In genomic region chr10:63264852-63265617, GRCh38 we compare ENCODE assay signal across 8 cellular contexts.
DNase-seq lines count a peak whose midpoint lies in the region; ATAC-seq, FAIRE-seq and TF ChIP-seq lines count a peak whose summit lies in the region.

No MANE protein-coding gene starts in this region.

- 0% methylated on average over 5 of the region's 5 CpGs for WGBS in K562 (ENCODE audit: insufficient coverage, low coverage, missing lambda C conversion rate)

- CTCF ChIA-PET in K562 (lab: Yijun Ruan, JAX; ENCODE audit: low intra/inter-chr PET ratio) = no interaction called here

- H3K27me3 ChIP-seq in HAP-1 (ENCODE audit: low read depth) (no peaks in the 10 kb centered on the region), Peyer's patch (no peaks in the 10 kb centered on the region), K562 (ENCODE audit: control insufficient read depth in 2 of 2, insufficient read depth in 2 of 2, low read length in 2 of 2) (no peaks in the 10 kb centered on the region)

- TF ChIP-seq CTCF in Peyer's patch (IDR thresholded peaks at IDR 0.05) = no peak
- TF ChIP-seq CTCF in K562 (IDR thresholded peaks at IDR 0.05 in 2 of 3, conservative IDR thresholded peaks at IDR 0.05 in 1 of 3; ENCODE audit: insufficient read depth in 2 of 3, low read depth in 1 of 3, low read length in 3 of 3) = no peak

- DNase-seq in CD1c-positive myeloid dendritic cell (ENCODE audit: extremely low spot score) (peak; percentile 77), HAP-1 (ENCODE audit: low spot score in 2 of 2) (peak; percentile 20 to 29), Peyer's patch (peak; percentile 58 to 71 (median 65)), K562 (ENCODE audit: extremely low read depth in 1 of 4, low spot score in 3 of 4) (peak; percentile 56 to 91 (median 70)), iris pigment epithelial cell (ENCODE audit: low read depth) (peak; percentile 76)
- DNase-seq in stimulated activated CD4-positive, alpha-beta T cell treated with anti-CD3 and anti-CD28 coated beads, Interleukin-4, amount 100 ng/mL, for 24 hours = peak; percentile 38

- H2AFZ ChIP-seq in K562 (ENCODE audit: low read depth, low read length) = no peak overlapping the region

- H3K4me3 ChIP-seq in HAP-1 = peak overlapping the region; percentile 18
- peak overlapping the region; percentile 51 to 70 (median 60) for H3K4me3 ChIP-seq in Peyer's patch
- H3K4me3 ChIP-seq in K562 = peak overlapping the region; percentile 53

- FAIRE-seq in K562 (lab: Jason Lieb, UNC) = peak; percentile 78

- in situ Hi-C loops in HAP-1 (cut with MboI; ENCODE audit: low sequenced_read_pairs) (no loop called here), K562 (cut with MboI) (no loop called here)

- no TSS peak for BruUV-seq in K562 (replicated peaks; lab: Mats Ljungman, UMichigan)

- TF ChIP-seq EP300 in K562 (IDR thresholded peaks at IDR 0.05; ENCODE audit: low read length) = peak; percentile 18; the same call in 1 of the 2 replicates

- no peaks in the 10 kb centered on the region for H4K20me1 ChIP-seq in K562 (replicated peaks; ENCODE audit: control insufficient read depth, insufficient read depth, low read length)

- peak overlapping the region; percentile 76 for H3K4me2 ChIP-seq in K562 (ENCODE audit: insufficient read depth, low read length)

- intact Hi-C loops in K562 (cut with micrococcal nuclease) = loop anchor here (5.0 kb wide), 2 partner anchors 257 to 1498 kb away; partner anchors contain the start of gene REEP3

- ATAC-seq in K562 (peak; percentile 65), GM18519 (IDR thresholded peaks at IDR 0.05; ENCODE audit: low FRiP score, unreplicated experiment) (no peak), GM18873 (IDR thresholded peaks at IDR 0.05; ENCODE audit: low FRiP score, unreplicated experiment) (no peak)

- TF ChIP-seq POLR2A in Peyer's patch (IDR thresholded peaks at IDR 0.05) (peak in 1 of 2 donors; percentile 46), K562 (conservative IDR thresholded peaks at IDR 0.05) (peak; percentile 90)

- peak overlapping the region in 1 of 2 experiments; percentile 89; a peak in 2 of 4 replicates for H3K9ac ChIP-seq in K562 (ENCODE audit: insufficient read depth in 1 of 2, low read depth in 2 of 2, low read length in 2 of 2)

- POLR2A ChIA-PET in K562 (lab: Yijun Ruan, JAX) = interaction anchor here (1.0 to 5.6 kb wide), 4 partner anchors 8 to 364 kb away, joined by 3 to 33 read pairs (median 6); no protein-coding TSS in a partner anchor

- no peaks in the 10 kb centered on the region for H3K9me1 ChIP-seq in K562 (ENCODE audit: control insufficient read depth, insufficient read depth, low read length)

- no peaks in the 10 kb centered on the region for H3K36me3 ChIP-seq in HAP-1 (replicated peaks)
- H3K36me3 ChIP-seq in Peyer's patch = no peaks in the 10 kb centered on the region
- H3K36me3 ChIP-seq in K562 (ENCODE audit: control insufficient read depth, insufficient read depth, low read length) = peaks cover 20% of the 10 kb centered on the region; the same call in 2 of the 3 replicates

- H3K4me1 ChIP-seq in HAP-1 = peaks cover 17% of the 10 kb centered on the region
- peaks cover 0 to 44% (median 6%) of the 10 kb centered on the region in 4 donors for H3K4me1 ChIP-seq in Peyer's patch
- H3K4me1 ChIP-seq in K562 (replicated peaks in 1 of 2; ENCODE audit: control insufficient read depth in 2 of 2, insufficient read depth in 2 of 2, low read length in 2 of 2) = peaks cover 0 to 5% of the 10 kb centered on the region in 2 experiments; a peak in 2 of 5 replicates

- H3K27ac ChIP-seq in Peyer's patch (peak overlapping the region; percentile 77 to 95 (median 86)), K562 (ENCODE audit: extremely low read depth, low read depth, low read length) (peak overlapping the region; percentile 78)

- H3K79me2 ChIP-seq in K562 (ENCODE audit: control insufficient read depth, insufficient read depth, low read length) = peaks cover 99% of the 10 kb centered on the region

- H3K9me3 ChIP-seq in HAP-1 = no peaks in the 10 kb centered on the region
- H3K9me3 ChIP-seq in Peyer's patch = no peaks in the 10 kb centered on the region
- H3K9me3 ChIP-seq in K562 (replicated peaks; ENCODE audit: control insufficient read depth, insufficient read depth, low read depth, low read length) = no peaks in the 10 kb centered on the region

- no peak for TF ChIP-seq RAD21 in K562 (CRISPR knock-in tag; conservative IDR thresholded peaks at IDR 0.05 in 1 of 2, IDR thresholded peaks at IDR 0.05 in 1 of 2)

TF ChIP-seq in K562, 482 proteins besides CTCF, POLR2A, EP300 and RAD21 (continues in another document):
- TF ChIP-seq RNF219 (CRISPR knock-in tag; IDR thresholded peaks at IDR 0.05) = no peak
- TF ChIP-seq ZNF778 (CRISPR knock-in tag; IDR thresholded peaks at IDR 0.05) = no peak
- peak; percentile 96 for TF ChIP-seq CXXC5 (CRISPR knock-in tag; IDR thresholded peaks at IDR 0.05)
- no peak for TF ChIP-seq ZNF212 (CRISPR knock-in tag; IDR thresholded peaks at IDR 0.05)
- TF ChIP-seq HDAC2 (IDR thresholded peaks at IDR 0.05) = no peak
- TF ChIP-seq POLR2B (IDR thresholded peaks at IDR 0.05; ENCODE audit: low read depth, partially characterized antibody) = peak; percentile 84
- TF ChIP-seq SETDB1 (IDR thresholded peaks at IDR 0.05; ENCODE audit: low read length) = no peak
- no peak for TF ChIP-seq PTTG1 (tag; IDR thresholded peaks at IDR 0.05; ENCODE audit: low read depth)
- TF ChIP-seq ELK1 (CRISPR knock-in tag; IDR thresholded peaks at IDR 0.05) = no peak
- TF ChIP-seq, protein P1, sequence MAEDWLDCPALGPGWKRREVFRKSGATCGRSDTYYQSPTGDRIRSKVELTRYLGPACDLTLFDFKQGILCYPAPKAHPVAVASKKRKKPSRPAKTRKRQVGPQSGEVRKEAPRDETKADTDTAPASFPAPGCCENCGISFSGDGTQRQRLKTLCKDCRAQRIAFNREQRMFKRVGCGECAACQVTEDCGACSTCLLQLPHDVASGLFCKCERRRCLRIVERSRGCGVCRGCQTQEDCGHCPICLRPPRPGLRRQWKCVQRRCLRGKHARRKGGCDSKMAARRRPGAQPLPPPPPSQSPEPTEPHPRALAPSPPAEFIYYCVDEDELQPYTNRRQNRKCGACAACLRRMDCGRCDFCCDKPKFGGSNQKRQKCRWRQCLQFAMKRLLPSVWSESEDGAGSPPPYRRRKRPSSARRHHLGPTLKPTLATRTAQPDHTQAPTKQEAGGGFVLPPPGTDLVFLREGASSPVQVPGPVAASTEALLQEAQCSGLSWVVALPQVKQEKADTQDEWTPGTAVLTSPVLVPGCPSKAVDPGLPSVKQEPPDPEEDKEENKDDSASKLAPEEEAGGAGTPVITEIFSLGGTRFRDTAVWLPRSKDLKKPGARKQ (CRISPR knock-in tag; IDR thresholded peaks at IDR 0.05) = 0 out of 2 replicates have a peak, but pooled peaks have one; percentile 28
- no peak; the same call in 1 of the 2 replicates for TF ChIP-seq KLF16 (IDR thresholded peaks at IDR 0.05)
- TF ChIP-seq DIDO1 (tag; IDR thresholded peaks at IDR 0.05; ENCODE audit: low read depth) = no peak
- peak in 1 of 3 experiments; percentile 82 for TF ChIP-seq YY1 (IDR thresholded peaks at IDR 0.05; ENCODE audit: borderline replicate concordance in 1 of 3, control insufficient read depth in 1 of 3, extremely low read depth in 1 of 3, insufficient read depth in 3 of 3, insufficient read length in 1 of 3, insufficient replicate concordance in 2 of 3, low read depth in 1 of 3, low read length in 2 of 3)
- peak; percentile 63 for TF ChIP-seq POLR2G (IDR thresholded peaks at IDR 0.05; ENCODE audit: low read depth, low read length)
- TF ChIP-seq ZNF277 (CRISPR knock-in tag; IDR thresholded peaks at IDR 0.05; ENCODE audit: borderline replicate concordance) = no peak

Comparison
In these comparisons a context has a peak if more than half of its experiments do, and no peak if none do; other contexts are left out.
1. DNase-seq: peak in every context shown above with its lines; median percentile 77 in CD1c-positive myeloid dendritic cell; 76 in iris pigment epithelial cell; 70 in K562; 65 in Peyer's patch; 38 in stimulated activated CD4-positive, alpha-beta T cell treated with anti-CD3 and anti-CD28 coated beads, Interleukin-4, amount 100 ng/mL, for 24 hours; 24 in HAP-1.